18 cellular contexts compared by ENCODE assay signal in genomic region chr5:15621094-15621493, GRCh38.
DNase-seq lines count a peak whose midpoint lies in the region; ATAC-seq and TF ChIP-seq lines count a peak whose summit lies in the region.
"Had no signal": no experiment of that assay in that cellular context is flagged by ENCODE, and none has a peak within 500 bp of the region (broad histone marks: within the 10 kb centered on the region; RNA-seq: fewer than 3 reads in every experiment).

No MANE protein-coding gene starts in this region.

- ATAC-seq in heart right ventricle, result no peak
- ATAC-seq in aorta (ENCODE audit: low FRiP score), result peak; percentile 41
- no peak for ATAC-seq in GM21360 (IDR thresholded peaks at IDR 0.05; ENCODE audit: unreplicated experiment)
- no peak for ATAC-seq in GM19463 (IDR thresholded peaks at IDR 0.05; ENCODE audit: unreplicated experiment)
- ATAC-seq: K562, PC-3 had no signal

- H3K36me3 ChIP-seq in right atrium auricular region, result no peaks in the 10 kb centered on the region
- peaks cover 0 to 13% (median 0%) of the 10 kb centered on the region in 9 donors for H3K36me3 ChIP-seq in heart right ventricle
- H3K36me3 ChIP-seq in aorta (ENCODE audit: control insufficient read depth in 1 of 2, insufficient read depth in 2 of 2, low read length in 1 of 2), result no peaks in the 10 kb centered on the region

- H3K27ac ChIP-seq in right atrium auricular region, result peak overlapping the region; percentile 19 to 22
- peak overlapping the region in 3 of 10 donors; percentile 2 to 56 (median 17) for H3K27ac ChIP-seq in heart right ventricle
- H3K27ac ChIP-seq in aorta (ENCODE audit: low read depth in 1 of 2, low read length in 2 of 2), result peak overlapping the region; percentile 69 to 94
- H3K27ac ChIP-seq: HL-60 had no signal

- 0 to 22% methylated on average over 1 of the region's 1 CpG for WGBS in heart right ventricle, 2 donors
- 0 to 5% methylated on average over 1 of the region's 1 CpG for WGBS in aorta, 2 donors

- no peaks in the 10 kb centered on the region for H3K27me3 ChIP-seq in right atrium auricular region
- H3K27me3 ChIP-seq in heart right ventricle, result no peaks in the 10 kb centered on the region
- H3K27me3 ChIP-seq in aorta (ENCODE audit: control insufficient read depth in 1 of 2, insufficient read depth in 2 of 2, low read length in 1 of 2), result no peaks in the 10 kb centered on the region

- H3K4me1 ChIP-seq in right atrium auricular region (peaks cover 0 to 11% of the 10 kb centered on the region in 2 donors), heart right ventricle (peaks cover 0 to 56% (median 21%) of the 10 kb centered on the region in 9 donors), aorta (ENCODE audit: control insufficient read depth in 1 of 2, insufficient read depth in 2 of 2, low read length in 2 of 2) (peaks cover 1 to 10% of the 10 kb centered on the region in 2 donors)

- intact Hi-C loops in heart right ventricle (cut with DNase I), result loop anchor here in 1 of 10 donors (10.0 kb wide), 1 partner anchor 116 kb away; the partner anchor contains the start of gene FBXL7
- intact Hi-C loops in aorta (cut with DNase I), result loop anchor here in 1 of 2 donors (10.0 kb wide), 1 partner anchor 74 kb away; no protein-coding TSS in a partner anchor

- H3K4me3 ChIP-seq in right atrium auricular region (no peak overlapping the region), heart right ventricle (no peak overlapping the region), foreskin fibroblast (ENCODE audit: low read depth in 1 of 2, low read length in 2 of 2) (peak overlapping the region; percentile 1 to 34), aorta (ENCODE audit: low read length in 2 of 2) (peak overlapping the region in 1 of 2 donors; percentile 38)
- H3K4me3 ChIP-seq: K562 had no signal

- H3K9me3 ChIP-seq in right atrium auricular region (no peaks in the 10 kb centered on the region), heart right ventricle (no peaks in the 10 kb centered on the region), aorta (ENCODE audit: control insufficient read depth, low read length) (no peaks in the 10 kb centered on the region)

- TF ChIP-seq CTCF in right atrium auricular region (IDR thresholded peaks at IDR 0.05) (no peak), heart right ventricle (IDR thresholded peaks at IDR 0.05) (no peak), foreskin fibroblast (IDR thresholded peaks at IDR 0.05; ENCODE audit: low read depth, low read length) (no peak)

- DNase-seq in right atrium auricular region (ENCODE audit: low spot score), result no peak
- DNase-seq in heart right ventricle, result no peak
- DNase-seq in astrocyte of the hippocampus (ENCODE audit: low read depth, low spot score), result peak; percentile 38
- peak; percentile 48 to 78 for DNase-seq in foreskin fibroblast
- no peak for DNase-seq in aorta
- no peak for DNase-seq in NCI-H1417 treated with DMSO at 0.1 percent for 48 hours (lab: John Stamatoyannopoulos, UW)
- DNase-seq: activated CD4-positive, alpha-beta T cell treated with anti-CD3 and anti-CD28 coated beads, Interleukin-2, amount 10 ng/mL, durations not matched to agents 24 days and 14 days; activated gamma-delta T cell treated with Interleukin-2 at 50 U/mL for 16 hours; COR-L47; erythroblast; islet precursor cell; NCI-H1092 treated with DMSO at 0.1 percent for 48 hours; PC-3; stimulated activated naive CD4-positive, alpha-beta T cell had no signal

Comparison
In these comparisons a context has a peak if more than half of its experiments do, and no peak if none do; other contexts are left out.
1. DNase-seq: peak in astrocyte of the hippocampus (single experiment) and foreskin fibroblast (2 of 2); none in right atrium auricular region (single experiment), heart right ventricle (0 of 2), aorta (0 of 2) and NCI-H1417 treated with DMSO at 0.1 percent for 48 hours (single experiment).
2. H3K4me3 ChIP-seq: peak in foreskin fibroblast (2 of 2); none in right atrium auricular region (0 of 2) and heart right ventricle (0 of 10).